ENCODE assay signal across 11 cellular contexts in the genomic region with DNA sequence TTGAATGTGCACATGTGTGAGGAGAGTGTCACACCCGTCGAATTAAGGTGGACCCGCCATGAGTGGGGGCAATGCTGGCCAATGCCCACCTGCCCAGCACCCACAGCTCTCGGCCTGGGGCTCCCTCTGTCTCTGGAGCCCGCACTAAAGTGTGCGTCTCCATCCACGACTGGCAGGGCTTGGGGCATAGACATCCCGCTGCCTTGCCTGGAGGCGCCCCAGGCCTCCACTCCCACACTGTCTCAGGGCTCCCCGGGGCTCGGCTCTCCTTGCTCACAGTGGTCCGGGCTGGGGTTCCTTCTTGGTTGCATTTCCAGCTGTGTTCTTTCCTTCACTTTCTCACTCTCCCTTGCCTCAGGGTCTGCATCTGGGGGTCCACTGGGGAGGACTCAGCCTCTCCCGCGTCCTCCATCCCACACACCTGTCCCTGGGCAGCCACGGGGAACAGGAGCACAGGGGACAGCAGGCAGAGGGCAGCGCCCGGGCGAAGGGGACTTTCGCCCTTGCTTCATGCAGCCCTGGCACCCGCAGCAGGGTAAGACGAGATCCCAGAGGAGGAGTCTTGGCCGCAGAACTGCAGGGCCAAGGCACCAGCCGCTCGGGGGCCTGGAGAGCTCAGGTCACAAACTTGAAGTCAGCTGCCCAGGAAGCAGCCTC. TPM values are rescaled to one million over a fixed set of nuclear protein-coding genes. Genes with fewer than 3 reads are reported as not detected.
A peak's percentile ranks its signal among the peaks of the same experiment; 100 is the strongest.
DNase-seq lines count a peak whose midpoint lies in the region; ATAC-seq and TF ChIP-seq lines count a peak whose summit lies in the region.
"Had no signal": no experiment of that assay in that cellular context is flagged by ENCODE, and none has a peak within 500 bp of the region (broad histone marks: within the 10 kb centered on the region; RNA-seq: fewer than 3 reads in every experiment).

No MANE protein-coding gene starts in this region.

- H3K36me3 ChIP-seq in GM23338 (ENCODE audit: insufficient read depth): no peaks in the 10 kb centered on the region
- no peaks in the 10 kb centered on the region for H3K36me3 ChIP-seq in NT2/D1 (ENCODE audit: insufficient read depth, insufficient read length, low read length)
- H3K36me3 ChIP-seq in mammary epithelial cell (ENCODE audit: insufficient read depth, low read length): no peaks in the 10 kb centered on the region
- no peaks in the 10 kb centered on the region for H3K36me3 ChIP-seq in neutrophil
- H3K36me3 ChIP-seq: ovary had no signal

- H3K4me3 Mint-ChIP-seq in GM23338 (peak overlapping the region; percentile 37; the same call in 2 of the 3 replicates), osteocyte (ENCODE audit: unreplicated experiment) (no peak overlapping the region)

- H3K9me3 Mint-ChIP-seq in GM23338 (no peaks in the 10 kb centered on the region), osteocyte (ENCODE audit: unreplicated experiment) (no peaks in the 10 kb centered on the region)

- no peak overlapping the region for H3K27ac ChIP-seq in GM23338 (ENCODE audit: low read depth)
- H3K27ac ChIP-seq in mammary epithelial cell (ENCODE audit: insufficient read depth, low read depth, low read length): no peak overlapping the region
- peak overlapping the region; percentile 83 for H3K27ac ChIP-seq in neutrophil
- H3K27ac ChIP-seq: ovary had no signal

- peaks cover 20% of the 10 kb centered on the region for H3K4me1 Mint-ChIP-seq in GM23338
- H3K4me1 Mint-ChIP-seq in osteocyte (ENCODE audit: unreplicated experiment): peaks cover 4% of the 10 kb centered on the region

- in situ Hi-C loops in mammary epithelial cell (cut with MboI; ENCODE audit: low sequenced_read_pairs in 2 of 2): loop anchor here in 1 of 2 donors (25.0 kb wide), 1 partner anchor 89 kb away; no protein-coding TSS in a partner anchor

- H3K27me3 Mint-ChIP-seq in GM23338 (ENCODE audit: insufficient read depth, low read depth, poor library complexity): peaks cover 8% of the 10 kb centered on the region
- H3K27me3 Mint-ChIP-seq in osteocyte (ENCODE audit: unreplicated experiment): peaks cover 30% of the 10 kb centered on the region

- DNase-seq in GM23338 (ENCODE audit: low spot score): no peak
- no peak for DNase-seq in NT2/D1 (ENCODE audit: low read depth, low spot score)
- DNase-seq in mammary epithelial cell: no peak
- DNase-seq in DMS79 (lab: John Stamatoyannopoulos, UW): no peak
- no peak for DNase-seq in osteocyte (ENCODE audit: extremely low spot score, unreplicated experiment)
- DNase-seq: cerebellar nuclear complex, ovary had no signal

- TF ChIP-seq CTCF in GM23338 (conservative IDR thresholded peaks at IDR 0.05; ENCODE audit: low read depth in 2 of 2): no peak
- TF ChIP-seq CTCF in mammary epithelial cell (conservative IDR thresholded peaks at IDR 0.05 in 1 of 2, IDR thresholded peaks at IDR 0.05 in 1 of 2; ENCODE audit: extremely low read depth in 1 of 2, insufficient read depth in 1 of 2, low read depth in 1 of 2, low read length in 2 of 2): no peak
- no peak for TF ChIP-seq CTCF in neutrophil (IDR thresholded peaks at IDR 0.05)
- TF ChIP-seq CTCF in osteocyte (IDR thresholded peaks at IDR 0.05): no peak

- H2AFZ ChIP-seq in GM23338: no peak overlapping the region
- no peak overlapping the region for H2AFZ ChIP-seq in mammary epithelial cell (ENCODE audit: low read depth, low read length)

- H3K4me3 ChIP-seq in GM23338: no peak overlapping the region
- peak overlapping the region; percentile 12 for H3K4me3 ChIP-seq in NT2/D1 (ENCODE audit: insufficient read length, low read depth)
- no peak overlapping the region for H3K4me3 ChIP-seq in mammary epithelial cell (replicated peaks in 1 of 3; ENCODE audit: insufficient read depth in 1 of 3, low read depth in 2 of 3, low read length in 3 of 3)
- peak overlapping the region; percentile 37 to 49 for H3K4me3 ChIP-seq in neutrophil (ENCODE audit: low read depth in 1 of 2, low read length in 1 of 2)
- H3K4me3 ChIP-seq: ovary had no signal

- no peaks in the 10 kb centered on the region for H4K20me1 ChIP-seq in GM23338 (replicated peaks; ENCODE audit: insufficient read depth)
- H4K20me1 ChIP-seq in mammary epithelial cell (ENCODE audit: insufficient read depth, low read length): no peaks in the 10 kb centered on the region

- dilution Hi-C loops in mammary epithelial cell (cut with HindIII; ENCODE audit: low sequenced_read_pairs): no loop called here

- H3K27me3 ChIP-seq in GM23338 (ENCODE audit: insufficient read depth) (no peaks in the 10 kb centered on the region), NT2/D1 (ENCODE audit: insufficient read depth, insufficient read length) (no peaks in the 10 kb centered on the region), mammary epithelial cell (ENCODE audit: insufficient read depth, low read length) (no peaks in the 10 kb centered on the region), neutrophil (no peaks in the 10 kb centered on the region)
- H3K27me3 ChIP-seq: ovary had no signal

- H3K4me2 ChIP-seq in GM23338 (no peak overlapping the region; the same call in 1 of the 2 replicates), mammary epithelial cell (ENCODE audit: insufficient read depth, low read depth, low read length) (peak overlapping the region; percentile 56)
- H3K4me2 ChIP-seq: SK-N-SH had no signal

- H3K79me2 ChIP-seq in GM23338 (replicated peaks; ENCODE audit: insufficient read depth) (no peaks in the 10 kb centered on the region), mammary epithelial cell (ENCODE audit: insufficient read depth, low read length) (no peaks in the 10 kb centered on the region)

- no TSS peak for BruUV-seq in mammary epithelial cell (replicated peaks; lab: Mats Ljungman, UMichigan)

- H3K9me3 ChIP-seq in NT2/D1 (ENCODE audit: insufficient read depth, low read length) (no peaks in the 10 kb centered on the region), mammary epithelial cell (replicated peaks; ENCODE audit: insufficient read depth, low read length) (no peaks in the 10 kb centered on the region), neutrophil (no peaks in the 10 kb centered on the region)
- H3K9me3 ChIP-seq: ovary, SK-N-SH had no signal

- H3K36me3 Mint-ChIP-seq in GM23338 (ENCODE audit: low read depth): no peaks in the 10 kb centered on the region
- H3K36me3 Mint-ChIP-seq in osteocyte (ENCODE audit: unreplicated experiment): no peaks in the 10 kb centered on the region

- H3K9me2 ChIP-seq in GM23338 (ENCODE audit: insufficient read depth): no peaks in the 10 kb centered on the region
- H3K9me2 ChIP-seq: SK-N-SH had no signal

- CTCF ChIA-PET in mammary epithelial cell (lab: Charles Lee; ENCODE audit: low non-redundant PET): no interaction called here

- 84% methylated on average over 23 of the region's 24 CpGs for WGBS in mammary epithelial cell (ENCODE audit: low coverage, missing lambda C conversion rate)

- ATAC-seq in GM23338 (no peak), GM19328 (IDR thresholded peaks at IDR 0.05; ENCODE audit: unreplicated experiment) (no peak), GM19397 (IDR thresholded peaks at IDR 0.05; ENCODE audit: unreplicated experiment) (no peak)

- H3K4me1 ChIP-seq in GM23338 (ENCODE audit: insufficient read depth) (no peaks in the 10 kb centered on the region; the same call in 1 of the 2 replicates), NT2/D1 (ENCODE audit: insufficient read depth, insufficient read length) (peaks cover 7% of the 10 kb centered on the region), mammary epithelial cell (ENCODE audit: insufficient read depth, low read length) (peaks cover 29% of the 10 kb centered on the region), neutrophil (ENCODE audit: control insufficient read depth in 1 of 2, insufficient read depth in 1 of 2, low read depth in 1 of 2, low read length in 1 of 2) (peaks cover 41 to 51% of the 10 kb centered on the region in 2 experiments)

- H3K27ac Mint-ChIP-seq in GM23338 (no peak overlapping the region), osteocyte (ENCODE audit: unreplicated experiment) (no peak overlapping the region)

- no peaks in the 10 kb centered on the region for H3F3A ChIP-seq in GM23338 (replicated peaks; ENCODE audit: low read depth)

- H3K9ac ChIP-seq in NT2/D1 (ENCODE audit: insufficient read length, low read depth): no peak overlapping the region
- H3K9ac ChIP-seq in mammary epithelial cell (ENCODE audit: insufficient read depth, low read length): no peak overlapping the region
- H3K9ac ChIP-seq: SK-N-SH had no signal

- intact Hi-C loops in mammary epithelial cell (cut with micrococcal nuclease): no loop called here

TF ChIP-seq in GM23338, 12 proteins besides CTCF, POLR2A, EP300 and RAD21 (continues in another document):
- TF ChIP-seq, protein P1, sequence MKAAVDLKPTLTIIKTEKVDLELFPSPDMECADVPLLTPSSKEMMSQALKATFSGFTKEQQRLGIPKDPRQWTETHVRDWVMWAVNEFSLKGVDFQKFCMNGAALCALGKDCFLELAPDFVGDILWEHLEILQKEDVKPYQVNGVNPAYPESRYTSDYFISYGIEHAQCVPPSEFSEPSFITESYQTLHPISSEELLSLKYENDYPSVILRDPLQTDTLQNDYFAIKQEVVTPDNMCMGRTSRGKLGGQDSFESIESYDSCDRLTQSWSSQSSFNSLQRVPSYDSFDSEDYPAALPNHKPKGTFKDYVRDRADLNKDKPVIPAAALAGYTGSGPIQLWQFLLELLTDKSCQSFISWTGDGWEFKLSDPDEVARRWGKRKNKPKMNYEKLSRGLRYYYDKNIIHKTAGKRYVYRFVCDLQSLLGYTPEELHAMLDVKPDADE (IDR thresholded peaks at IDR 0.05): no peak

RNA-seq across cellular contexts. Expression of a gene that starts 20.1 kb away (rescaled TPM):
- total RNA-seq in GM23338 (2014; rRNA removed; shearing (Covaris generic)): 24.3 and 26.0 TPM in 2 replicates
- polyA plus RNA-seq in GM23338 (2016; fragmentation: Nextera tagmentation; extraction: Ambion mirVana) (19.7 and 20.9 TPM in 2 replicates), mammary epithelial cell (14.1 TPM)
- total RNA-seq in mammary epithelial cell (10 to 100 TPM; 14.6 to 15.7 TPM), osteocyte (11.2 and 11.4 TPM in 2 replicates)
- 15.3 TPM for polyA minus RNA-seq in mammary epithelial cell

RNA-seq across cellular contexts. Expression of a gene that starts 28.5 kb away (rescaled TPM):
- total RNA-seq in GM23338 (2014; rRNA removed; shearing (Covaris generic)): 48.8 and 50.6 TPM in 2 replicates
- polyA plus RNA-seq in GM23338 (2016; fragmentation: Nextera tagmentation; extraction: Ambion mirVana) (9.6 and 12.3 TPM in 2 replicates), mammary epithelial cell (20.6 TPM)
- total RNA-seq in mammary epithelial cell (10 to 100 TPM; 12.7 to 30.0 TPM), osteocyte (47.2 and 48.9 TPM in 2 replicates)
- 12.4 TPM for polyA minus RNA-seq in mammary epithelial cell

RNA-seq across cellular contexts. Expression of a gene that starts 40.7 kb away (rescaled TPM):
- 110 and 113 TPM in 2 replicates for total RNA-seq in GM23338 (2014; rRNA removed; shearing (Covaris generic))
- polyA plus RNA-seq in GM23338 (2016; fragmentation: Nextera tagmentation; extraction: Ambion mirVana): 74.9 and 79.4 TPM in 2 replicates
- under 1 TPM in 1 of 2 donors, not detected in 1; 0.67 TPM for total RNA-seq in mammary epithelial cell
- polyA plus RNA-seq in mammary epithelial cell: 0.16 TPM
- not detected for polyA minus RNA-seq in mammary epithelial cell
- total RNA-seq in osteocyte: 1.7 and 1.8 TPM in 2 replicates

Comparison
In these comparisons a context has a peak if more than half of its experiments do, and no peak if none do; other contexts are left out.
1. H3K4me3 ChIP-seq: peak in NT2/D1 (single experiment) and neutrophil (2 of 2); none in GM23338 (single experiment) and mammary epithelial cell (0 of 3).
2. RNA of a gene that starts 40.7 kb away (total RNA-seq): 110 to 113 TPM in GM23338; 1.7 to 1.8 TPM in osteocyte and 0.67 TPM in mammary epithelial cell; every median in the first group is over 10 times any median in the second.